ENCODE assay signal across 1 cellular context in genomic region chr1:33472349-33472980, GRCh38.
TF ChIP-seq lines count a peak whose summit lies in the region.

Gene ZSCAN20, plus strand, starts transcription at chr1:33472645. Its CDS starts 6,644 bp downstream, at chr1:33479289.

TF ChIP-seq in HepG2, 621 proteins besides CTCF, POLR2A, EP300 and RAD21 (continued from another document and continues in another):
- TF ChIP-seq ZBTB26 (CRISPR knock-in tag; IDR thresholded peaks at IDR 0.05; ENCODE audit: borderline replicate concordance) (0 out of 2 replicates have a peak, but pooled peaks have one; percentile 11), DMTF1 (CRISPR knock-in tag; IDR thresholded peaks at IDR 0.05) (0 out of 2 replicates have a peak, but pooled peaks have one; percentile 54), GABPB1 (CRISPR knock-in tag; IDR thresholded peaks at IDR 0.05) (peak; percentile 98), SYNCRIP (IDR thresholded peaks at IDR 0.05; ENCODE audit: insufficient read depth, low read depth, low read length) (no peak), HDAC2 (CRISPR knock-in tag; IDR thresholded peaks at IDR 0.05) (peak; percentile 23; the same call in 1 of the 2 replicates), MTA1 (CRISPR knock-in tag; IDR thresholded peaks at IDR 0.05; ENCODE audit: borderline replicate concordance) (peak; percentile 60; the same call in 1 of the 2 replicates), NFYB (CRISPR knock-in tag; IDR thresholded peaks at IDR 0.05) (peak; percentile 98), PHF20 (CRISPR knock-in tag; IDR thresholded peaks at IDR 0.05) (peak; percentile 79), ZSCAN9 (CRISPR knock-in tag; IDR thresholded peaks at IDR 0.05; ENCODE audit: borderline replicate concordance) (no peak), IKZF4 (CRISPR knock-in tag; IDR thresholded peaks at IDR 0.05; ENCODE audit: borderline replicate concordance, low read depth, not compliant biosample characterization) (no peak), ETV5 (CRISPR knock-in tag; IDR thresholded peaks at IDR 0.05; ENCODE audit: borderline replicate concordance) (peak; percentile 29; the same call in 1 of the 2 replicates), TRIM22 (IDR thresholded peaks at IDR 0.05) (no peak), HNRNPUL1 (IDR thresholded peaks at IDR 0.05; ENCODE audit: low read depth, low read length) (no peak), PHF8 (CRISPR knock-in tag; IDR thresholded peaks at IDR 0.05) (peak; percentile 72), ZNF296 (CRISPR knock-in tag; conservative IDR thresholded peaks at IDR 0.05) (no peak), RFX5 (IDR thresholded peaks at IDR 0.05; ENCODE audit: low read depth, low read length) (no peak), FOSL2 (CRISPR knock-in tag; IDR thresholded peaks at IDR 0.05) (no peak), CREM (IDR thresholded peaks at IDR 0.05) (peak; percentile 91), CREM (CRISPR knock-in tag; IDR thresholded peaks at IDR 0.05) (no peak), HCFC1 (IDR thresholded peaks at IDR 0.05; ENCODE audit: low read depth, low read length) (peak; percentile 85), ZNF782 (CRISPR knock-in tag; IDR thresholded peaks at IDR 0.05; ENCODE audit: borderline replicate concordance) (peak; percentile 70; the same call in 1 of the 2 replicates), CBX2 (IDR thresholded peaks at IDR 0.05; ENCODE audit: low read depth, low read length) (peak; percentile 42; the same call in 1 of the 2 replicates), CBX2 (CRISPR knock-in tag; IDR thresholded peaks at IDR 0.05; ENCODE audit: low read depth) (no peak), KDM2A (CRISPR knock-in tag; IDR thresholded peaks at IDR 0.05; ENCODE audit: borderline replicate concordance, low read depth) (peak; percentile 53; the same call in 1 of the 2 replicates), HOXA9 (CRISPR knock-in tag; IDR thresholded peaks at IDR 0.05; ENCODE audit: borderline replicate concordance) (no peak), ZNF251 (CRISPR knock-in tag; IDR thresholded peaks at IDR 0.05) (0 out of 2 replicates have a peak, but pooled peaks have one; percentile 55), HNRNPLL (IDR thresholded peaks at IDR 0.05; ENCODE audit: low read depth, low read length, poor library complexity, severe bottlenecking) (peak; percentile 58), DMAP1 (CRISPR knock-in tag; IDR thresholded peaks at IDR 0.05) (no peak), ZNF576 (CRISPR knock-in tag; IDR thresholded peaks at IDR 0.05) (no peak), ZNF333 (CRISPR knock-in tag; IDR thresholded peaks at IDR 0.05; ENCODE audit: borderline replicate concordance) (no peak), FOXA1 (IDR thresholded peaks at IDR 0.05) (no peak), FOXA1 (CRISPR knock-in tag; IDR thresholded peaks at IDR 0.05) (no peak), PITX1 (CRISPR knock-in tag; IDR thresholded peaks at IDR 0.05) (no peak), ZNF160 (CRISPR knock-in tag; IDR thresholded peaks at IDR 0.05) (no peak), LCORL (IDR thresholded peaks at IDR 0.05) (no peak), LCORL (CRISPR knock-in tag; IDR thresholded peaks at IDR 0.05) (no peak), ZNF772 (CRISPR knock-in tag; IDR thresholded peaks at IDR 0.05) (peak; percentile 63; the same call in 1 of the 2 replicates), ZC3H13 (CRISPR knock-in tag; IDR thresholded peaks at IDR 0.05) (no peak), STAT5B (CRISPR knock-in tag; IDR thresholded peaks at IDR 0.05) (no peak), IRF9 (CRISPR knock-in tag; IDR thresholded peaks at IDR 0.05; ENCODE audit: borderline replicate concordance) (peak; percentile 65; the same call in 1 of the 2 replicates), FOXM1 (CRISPR knock-in tag; IDR thresholded peaks at IDR 0.05) (no peak), NFYC (CRISPR knock-in tag; IDR thresholded peaks at IDR 0.05) (peak; percentile 98), TCF7 (IDR thresholded peaks at IDR 0.05; ENCODE audit: low read depth) (no peak), ZBTB49 (CRISPR knock-in tag; IDR thresholded peaks at IDR 0.05; ENCODE audit: borderline replicate concordance) (no peak), ATF4 (CRISPR knock-in tag; IDR thresholded peaks at IDR 0.05) (no peak), FOXO1 (CRISPR knock-in tag; IDR thresholded peaks at IDR 0.05) (no peak), ZNF607 (CRISPR knock-in tag; IDR thresholded peaks at IDR 0.05; ENCODE audit: borderline replicate concordance) (no peak), ZNF292 (CRISPR knock-in tag; IDR thresholded peaks at IDR 0.05; ENCODE audit: borderline replicate concordance, low read depth) (no peak), PRPF4 (IDR thresholded peaks at IDR 0.05; ENCODE audit: low read depth, low read length, poor library complexity, severe bottlenecking) (no peak), ZFP90 (CRISPR knock-in tag; IDR thresholded peaks at IDR 0.05; ENCODE audit: borderline replicate concordance) (no peak), HINFP (CRISPR knock-in tag; IDR thresholded peaks at IDR 0.05; ENCODE audit: low read depth) (no peak), KAT8 (CRISPR knock-in tag; IDR thresholded peaks at IDR 0.05) (peak; percentile 79), ATF1 (CRISPR knock-in tag; IDR thresholded peaks at IDR 0.05) (peak; percentile 71), MEIS1 (CRISPR knock-in tag; IDR thresholded peaks at IDR 0.05; ENCODE audit: borderline replicate concordance) (peak; percentile 77), ZNF564 (CRISPR knock-in tag; IDR thresholded peaks at IDR 0.05) (no peak), ZNF281 (CRISPR knock-in tag; IDR thresholded peaks at IDR 0.05; ENCODE audit: borderline replicate concordance) (no peak), TBP (CRISPR knock-in tag; IDR thresholded peaks at IDR 0.05) (no peak), ZFP1 (CRISPR knock-in tag; IDR thresholded peaks at IDR 0.05) (no peak)
